ENCODE assay signal across 1 cellular context in the genomic region with DNA sequence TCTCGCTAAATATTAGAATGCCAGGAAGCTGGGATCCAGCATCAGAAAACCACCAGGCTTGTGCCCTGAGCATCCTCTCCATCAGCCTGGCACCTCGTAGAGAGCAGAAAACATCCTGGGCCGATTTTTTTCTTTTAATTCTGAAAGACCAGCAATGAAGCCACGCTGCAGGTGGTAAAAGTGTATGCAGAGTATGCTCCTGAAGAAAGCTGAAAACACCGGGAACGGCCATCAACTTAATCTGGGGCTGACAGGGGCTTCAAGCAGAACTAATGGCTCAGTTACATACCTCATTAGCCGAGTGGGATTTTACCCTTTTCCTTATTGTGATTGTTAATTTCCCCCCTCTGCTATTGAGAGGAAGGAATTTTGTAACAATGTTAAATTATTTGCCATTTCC.
TF ChIP-seq lines count a peak whose summit lies in the region.

No MANE protein-coding gene starts in this region.

TF ChIP-seq in WTC11, 78 proteins besides CTCF, POLR2A, EP300 and RAD21 (continued from another document):
- TF ChIP-seq, protein P1, sequence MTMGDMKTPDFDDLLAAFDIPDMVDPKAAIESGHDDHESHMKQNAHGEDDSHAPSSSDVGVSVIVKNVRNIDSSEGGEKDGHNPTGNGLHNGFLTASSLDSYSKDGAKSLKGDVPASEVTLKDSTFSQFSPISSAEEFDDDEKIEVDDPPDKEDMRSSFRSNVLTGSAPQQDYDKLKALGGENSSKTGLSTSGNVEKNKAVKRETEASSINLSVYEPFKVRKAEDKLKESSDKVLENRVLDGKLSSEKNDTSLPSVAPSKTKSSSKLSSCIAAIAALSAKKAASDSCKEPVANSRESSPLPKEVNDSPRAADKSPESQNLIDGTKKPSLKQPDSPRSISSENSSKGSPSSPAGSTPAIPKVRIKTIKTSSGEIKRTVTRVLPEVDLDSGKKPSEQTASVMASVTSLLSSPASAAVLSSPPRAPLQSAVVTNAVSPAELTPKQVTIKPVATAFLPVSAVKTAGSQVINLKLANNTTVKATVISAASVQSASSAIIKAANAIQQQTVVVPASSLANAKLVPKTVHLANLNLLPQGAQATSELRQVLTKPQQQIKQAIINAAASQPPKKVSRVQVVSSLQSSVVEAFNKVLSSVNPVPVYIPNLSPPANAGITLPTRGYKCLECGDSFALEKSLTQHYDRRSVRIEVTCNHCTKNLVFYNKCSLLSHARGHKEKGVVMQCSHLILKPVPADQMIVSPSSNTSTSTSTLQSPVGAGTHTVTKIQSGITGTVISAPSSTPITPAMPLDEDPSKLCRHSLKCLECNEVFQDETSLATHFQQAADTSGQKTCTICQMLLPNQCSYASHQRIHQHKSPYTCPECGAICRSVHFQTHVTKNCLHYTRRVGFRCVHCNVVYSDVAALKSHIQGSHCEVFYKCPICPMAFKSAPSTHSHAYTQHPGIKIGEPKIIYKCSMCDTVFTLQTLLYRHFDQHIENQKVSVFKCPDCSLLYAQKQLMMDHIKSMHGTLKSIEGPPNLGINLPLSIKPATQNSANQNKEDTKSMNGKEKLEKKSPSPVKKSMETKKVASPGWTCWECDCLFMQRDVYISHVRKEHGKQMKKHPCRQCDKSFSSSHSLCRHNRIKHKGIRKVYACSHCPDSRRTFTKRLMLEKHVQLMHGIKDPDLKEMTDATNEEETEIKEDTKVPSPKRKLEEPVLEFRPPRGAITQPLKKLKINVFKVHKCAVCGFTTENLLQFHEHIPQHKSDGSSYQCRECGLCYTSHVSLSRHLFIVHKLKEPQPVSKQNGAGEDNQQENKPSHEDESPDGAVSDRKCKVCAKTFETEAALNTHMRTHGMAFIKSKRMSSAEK (CRISPR knock-in tag; IDR thresholded peaks at IDR 0.05; ENCODE audit: borderline replicate concordance) = no peak
- no peak for TF ChIP-seq GABPB1 (CRISPR knock-in tag; IDR thresholded peaks at IDR 0.05)
- no peak for TF ChIP-seq CREM (CRISPR knock-in tag; IDR thresholded peaks at IDR 0.05)
- no peak for TF ChIP-seq FOXJ3 (CRISPR knock-in tag; IDR thresholded peaks at IDR 0.05; ENCODE audit: borderline replicate concordance)
- no peak for TF ChIP-seq GRHL2 (CRISPR knock-in tag; IDR thresholded peaks at IDR 0.05; ENCODE audit: insufficient replicate concordance, severe bottlenecking)
- TF ChIP-seq EMX1 (CRISPR knock-in tag; IDR thresholded peaks at IDR 0.05) = no peak
- TF ChIP-seq IRF2 (CRISPR knock-in tag; IDR thresholded peaks at IDR 0.05; ENCODE audit: borderline replicate concordance, low read depth) = no peak
TF ChIP-seq in WTC11: peak in this region for 0.
